In the genomic region with DNA sequence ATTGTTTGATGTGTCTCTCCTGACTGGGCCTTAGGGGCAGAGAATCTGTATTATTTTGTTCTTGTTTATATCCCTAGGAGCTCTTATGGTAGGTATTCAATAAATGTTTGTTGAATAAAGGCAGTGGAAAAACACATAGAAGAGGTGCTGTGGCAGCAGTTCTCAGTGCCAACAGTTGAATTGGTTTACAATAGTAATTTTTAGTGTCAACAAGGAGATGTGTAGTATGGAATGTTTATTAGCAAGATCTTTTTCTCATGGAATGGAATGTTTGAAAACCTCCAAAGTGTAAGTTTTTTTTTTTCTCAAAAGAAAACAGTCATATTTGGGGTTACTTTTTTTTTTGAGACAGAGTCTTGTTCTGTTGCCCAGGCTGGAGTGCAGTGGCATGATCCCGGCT, we compare ENCODE assay signal across 11 cellular contexts. TPM values are rescaled to one million over a fixed set of nuclear protein-coding genes. Genes with fewer than 3 reads are reported as not detected.
DNase-seq lines count a peak whose midpoint lies in the region; ATAC-seq and TF ChIP-seq lines count a peak whose summit lies in the region.
"Had no signal": no experiment of that assay in that cellular context is flagged by ENCODE, and none has a peak within 500 bp of the region (broad histone marks: within the 10 kb centered on the region; RNA-seq: fewer than 3 reads in every experiment).

No MANE protein-coding gene starts in this region.

- H3K36me3 Mint-ChIP-seq in CD4-positive, alpha-beta memory T cell: peaks cover 6 to 21% of the 10 kb centered on the region in 2 donors

- no peak overlapping the region for H2AFZ ChIP-seq in osteoblast (ENCODE audit: low read length)

- no peak overlapping the region for H3K27ac ChIP-seq in CD4-positive, alpha-beta memory T cell (ENCODE audit: low read depth, low read length)
- H3K27ac ChIP-seq in HEK293 (ENCODE audit: extremely low read depth, low read depth, low read length) (no peak overlapping the region), osteoblast (ENCODE audit: low read depth, low read length) (peak overlapping the region; percentile 29)

- CTCF ChIA-PET in CD4-positive, alpha-beta memory T cell (lab: Charles Lee; ENCODE audit: partially characterized antibody): interaction anchor here (1.4 to 1.7 kb wide), 2 partner anchors 27 to 267 kb away, joined by 4 to 5 read pairs; no protein-coding TSS in a partner anchor
- CTCF ChIA-PET in HEK293 (lab: Yijun Ruan, JAX): no interaction called here

- peak overlapping the region; percentile 70 for H3K4me2 ChIP-seq in osteoblast (ENCODE audit: insufficient read depth, low read length)

- intact Hi-C loops in CD4-positive, alpha-beta memory T cell (cut with micrococcal nuclease): no loop called here

- no peaks in the 10 kb centered on the region for H3K27me3 ChIP-seq in CD4-positive, alpha-beta memory T cell (ENCODE audit: insufficient read depth, low read length)
- H3K27me3 ChIP-seq in osteoblast (ENCODE audit: insufficient read depth, low read length): no peaks in the 10 kb centered on the region

- peaks cover 94% of the 10 kb centered on the region for H3K79me2 ChIP-seq in osteoblast (ENCODE audit: insufficient read depth, low read length)

- no peak for TF ChIP-seq CTCF in HEK293 (tag by site-specific recombination; IDR thresholded peaks at IDR 0.05)
- no peak for TF ChIP-seq CTCF in osteoblast (IDR thresholded peaks at IDR 0.05; ENCODE audit: extremely low read depth, low read depth, low read length)

- ATAC-seq in HG02973 (IDR thresholded peaks at IDR 0.05; ENCODE audit: unreplicated experiment) (no peak), GM19035 (IDR thresholded peaks at IDR 0.05; ENCODE audit: unreplicated experiment) (no peak)

- peaks cover 34% of the 10 kb centered on the region for H4K20me1 ChIP-seq in osteoblast (ENCODE audit: insufficient read depth, low read length)

- peaks cover 42% of the 10 kb centered on the region for H3K4me1 ChIP-seq in CD4-positive, alpha-beta memory T cell (ENCODE audit: insufficient read depth, low read length)
- no peaks in the 10 kb centered on the region; the same call in 1 of the 2 replicates for H3K4me1 ChIP-seq in HEK293 (ENCODE audit: control insufficient read depth, insufficient read depth, low read length)
- peaks cover 23% of the 10 kb centered on the region for H3K4me1 ChIP-seq in osteoblast (ENCODE audit: insufficient read depth, low read length)

- H3K9me3 ChIP-seq in CD4-positive, alpha-beta memory T cell (ENCODE audit: control insufficient read depth in 1 of 2, low read length in 2 of 2): no peaks in the 10 kb centered on the region
- H3K9me3 ChIP-seq in HEK293 (ENCODE audit: control insufficient read depth, insufficient read depth, low read depth, low read length) (no peaks in the 10 kb centered on the region), osteoblast (ENCODE audit: low read depth, low read length) (no peaks in the 10 kb centered on the region)

- H3K9me3 Mint-ChIP-seq in CD4-positive, alpha-beta memory T cell: no peaks in the 10 kb centered on the region
- H3K9me3 Mint-ChIP-seq: H9, neural crest cell had no signal

- no peak overlapping the region for H3K4me3 ChIP-seq in CD4-positive, alpha-beta memory T cell (ENCODE audit: low read length in 2 of 2)
- H3K4me3 ChIP-seq in HEK293 (ENCODE audit: low read depth, low read length): no peak overlapping the region
- H3K4me3 ChIP-seq in osteoblast (ENCODE audit: insufficient read depth, low read length): peak overlapping the region; percentile 56

- DNase-seq in CD4-positive, alpha-beta memory T cell: no peak
- DNase-seq in dermis microvascular lymphatic vessel endothelial cell (ENCODE audit: low read depth in 2 of 2) (peak; percentile 38 to 40), osteoblast (ENCODE audit: insufficient read length, low spot score, missing footprints) (no peak), NCI-H524 (lab: John Stamatoyannopoulos, UW) (no peak)
- DNase-seq: foreskin fibroblast, H9, Karpas-422 had no signal

- H3K4me3 Mint-ChIP-seq in CD4-positive, alpha-beta memory T cell: peak overlapping the region in 1 of 8 donors; percentile 2
- H3K4me3 Mint-ChIP-seq: H9, neural crest cell had no signal

- no peaks in the 10 kb centered on the region for H3K27me3 Mint-ChIP-seq in CD4-positive, alpha-beta memory T cell

- H3K36me3 ChIP-seq in CD4-positive, alpha-beta memory T cell (ENCODE audit: insufficient read depth, low read length): peaks cover 5% of the 10 kb centered on the region
- peaks cover 4 to 7% of the 10 kb centered on the region in 2 experiments; a peak in 2 of 3 replicates for H3K36me3 ChIP-seq in HEK293 (ENCODE audit: control insufficient read depth in 2 of 2, insufficient read depth in 1 of 2, low read length in 2 of 2)
- H3K36me3 ChIP-seq in osteoblast (ENCODE audit: insufficient read depth, low read length): peaks cover 15% of the 10 kb centered on the region

- peak overlapping the region in 6 of 7 donors; percentile 43 to 91 (median 72) for H3K27ac Mint-ChIP-seq in CD4-positive, alpha-beta memory T cell
- H3K27ac Mint-ChIP-seq: H9 had no signal

- peaks cover 39 to 60% (median 50%) of the 10 kb centered on the region in 4 donors for H3K4me1 Mint-ChIP-seq in CD4-positive, alpha-beta memory T cell
- H3K4me1 Mint-ChIP-seq: H9 had no signal

- POLR2A ChIA-PET in CD4-positive, alpha-beta memory T cell (lab: Charles Lee; ENCODE audit: partially characterized antibody): interaction anchor here (1.3 to 1.4 kb wide), 2 partner anchors 22 to 26 kb away, joined by 3 to 5 read pairs; no protein-coding TSS in a partner anchor
- POLR2A ChIA-PET in HEK293 (lab: Yijun Ruan, JAX): no interaction called here

TF ChIP-seq in HEK293, 187 proteins besides CTCF, POLR2A, EP300 and RAD21:
- TF ChIP-seq ZBTB20 (tag by site-specific recombination; IDR thresholded peaks at IDR 0.05): peak; percentile 13; the same call in 1 of the 2 replicates
- TF ChIP-seq, protein P1, sequence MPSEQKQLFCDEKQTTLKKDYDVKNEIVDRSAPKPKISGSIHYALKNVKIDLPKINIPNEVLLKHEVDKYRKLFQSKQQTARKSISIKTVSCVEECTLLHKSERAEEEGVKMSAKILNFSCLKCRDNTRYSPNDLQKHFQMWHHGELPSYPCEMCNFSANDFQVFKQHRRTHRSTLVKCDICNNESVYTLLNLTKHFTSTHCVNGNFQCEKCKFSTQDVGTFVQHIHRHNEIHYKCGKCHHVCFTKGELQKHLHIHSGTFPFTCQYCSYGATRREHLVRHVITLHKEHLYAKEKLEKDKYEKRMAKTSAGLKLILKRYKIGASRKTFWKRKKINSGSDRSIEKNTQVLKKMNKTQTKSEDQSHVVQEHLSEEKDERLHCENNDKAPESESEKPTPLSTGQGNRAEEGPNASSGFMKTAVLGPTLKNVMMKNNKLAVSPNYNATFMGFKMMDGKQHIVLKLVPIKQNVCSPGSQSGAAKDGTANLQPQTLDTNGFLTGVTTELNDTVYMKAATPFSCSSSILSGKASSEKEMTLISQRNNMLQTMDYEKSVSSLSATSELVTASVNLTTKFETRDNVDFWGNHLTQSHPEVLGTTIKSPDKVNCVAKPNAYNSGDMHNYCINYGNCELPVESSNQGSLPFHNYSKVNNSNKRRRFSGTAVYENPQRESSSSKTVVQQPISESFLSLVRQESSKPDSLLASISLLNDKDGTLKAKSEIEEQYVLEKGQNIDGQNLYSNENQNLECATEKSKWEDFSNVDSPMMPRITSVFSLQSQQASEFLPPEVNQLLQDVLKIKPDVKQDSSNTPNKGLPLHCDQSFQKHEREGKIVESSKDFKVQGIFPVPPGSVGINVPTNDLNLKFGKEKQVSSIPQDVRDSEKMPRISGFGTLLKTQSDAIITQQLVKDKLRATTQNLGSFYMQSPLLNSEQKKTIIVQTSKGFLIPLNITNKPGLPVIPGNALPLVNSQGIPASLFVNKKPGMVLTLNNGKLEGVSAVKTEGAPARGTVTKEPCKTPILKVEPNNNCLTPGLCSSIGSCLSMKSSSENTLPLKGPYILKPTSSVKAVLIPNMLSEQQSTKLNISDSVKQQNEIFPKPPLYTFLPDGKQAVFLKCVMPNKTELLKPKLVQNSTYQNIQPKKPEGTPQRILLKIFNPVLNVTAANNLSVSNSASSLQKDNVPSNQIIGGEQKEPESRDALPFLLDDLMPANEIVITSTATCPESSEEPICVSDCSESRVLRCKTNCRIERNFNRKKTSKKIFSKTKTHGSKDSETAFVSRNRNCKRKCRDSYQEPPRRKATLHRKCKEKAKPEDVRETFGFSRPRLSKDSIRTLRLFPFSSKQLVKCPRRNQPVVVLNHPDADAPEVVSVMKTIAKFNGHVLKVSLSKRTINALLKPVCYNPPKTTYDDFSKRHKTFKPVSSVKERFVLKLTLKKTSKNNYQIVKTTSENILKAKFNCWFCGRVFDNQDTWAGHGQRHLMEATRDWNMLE (tag by site-specific recombination; conservative IDR thresholded peaks at IDR 0.05; ENCODE audit: low read depth): no peak

RNA-seq across cellular contexts. Expression of a gene that starts 28.0 kb away (rescaled TPM):
- total RNA-seq in CD4-positive, alpha-beta memory T cell: 100 to 1,000 TPM; 126 to 127 TPM
- polyA plus RNA-seq in CD4-positive, alpha-beta memory T cell: 10 to 100 TPM in 1 of 2 donors, 1 to 10 TPM in 1; 8.8 to 20.1 TPM
- total RNA-seq in dermis microvascular lymphatic vessel endothelial cell (27.3 and 48.4 TPM in 2 replicates), osteoblast (64.2 and 68.8 TPM in 2 replicates)

Comparison
In these comparisons a context has a peak if more than half of its experiments do, and no peak if none do; other contexts are left out.
1. DNase-seq: peak in dermis microvascular lymphatic vessel endothelial cell (2 of 2); none in CD4-positive, alpha-beta memory T cell (0 of 5), osteoblast (single experiment) and NCI-H524 (0 of 2).